In genomic region chr1:113875714-113876113, GRCh38 we compare ENCODE assay signal across 14 cellular contexts. TPM values are rescaled to one million over a fixed set of nuclear protein-coding genes. Genes with fewer than 3 reads are reported as not detected.
DNase-seq lines count a peak whose midpoint lies in the region; ATAC-seq and TF ChIP-seq lines count a peak whose summit lies in the region.
"Had no signal": no experiment of that assay in that cellular context is flagged by ENCODE, and none has a peak within 500 bp of the region (broad histone marks: within the 10 kb centered on the region; RNA-seq: fewer than 3 reads in every experiment).

No MANE protein-coding gene starts in this region.

- H3K36me3 ChIP-seq in smooth muscle cell (ENCODE audit: low read depth): no peaks in the 10 kb centered on the region
- no peaks in the 10 kb centered on the region for H3K36me3 ChIP-seq in neural progenitor cell

- 93% methylated on average over 2 of the region's 2 CpGs for WGBS in smooth muscle cell (ENCODE audit: low lambda C conversion rate)

- H3K9me3 Mint-ChIP-seq in activated CD8-positive, alpha-beta memory T cell treated with anti-CD3 and anti-CD28 coated beads, Interleukin-2, amount 10 ng/mL, durations not matched to agents 7 days and 5 days (ENCODE audit: low read depth): no peaks in the 10 kb centered on the region
- H3K9me3 Mint-ChIP-seq in activated T-helper 17 cell treated with anti-CD3 and anti-CD28 coated beads, Interleukin-2, amount 50 U/mL, for 72 hours: no peaks in the 10 kb centered on the region
- no peaks in the 10 kb centered on the region for H3K9me3 Mint-ChIP-seq in stimulated activated naive CD8-positive, alpha-beta T cell treated with anti-CD3 and anti-CD28 coated beads, Interleukin-15, amount 100 ng/mL, for 72 hours
- H3K9me3 Mint-ChIP-seq in neural progenitor cell: no peaks in the 10 kb centered on the region

- no peak for DNase-seq in activated CD8-positive, alpha-beta memory T cell treated with anti-CD3 and anti-CD28 coated beads, Interleukin-2, amount 10 ng/mL, durations not matched to agents 7 days and 5 days
- DNase-seq in activated CD8-positive, alpha-beta memory T cell treated with anti-CD3 and anti-CD28 coated beads for 24 hours: no peak
- DNase-seq in stimulated activated naive CD8-positive, alpha-beta T cell treated with anti-CD3 and anti-CD28 coated beads, Interleukin-15, amount 100 ng/mL, for 72 hours: no peak
- DNase-seq in foreskin keratinocyte (no peak), smooth muscle cell (lab: John Stamatoyannopoulos, UW; ENCODE audit: unreplicated experiment) (no peak), neural progenitor cell (ENCODE audit: low spot score) (no peak)
- DNase-seq: activated CD8-positive, alpha-beta memory T cell treated with anti-CD3 and anti-CD28 coated beads, Interleukin-2, amount 50 U/mL, for 48 hours; mesenchymal stem cell; NCI-H2081; psoas muscle; stimulated activated CD4-positive, alpha-beta T cell treated with anti-CD3 and anti-CD28 coated beads, Interleukin-4, amount 100 ng/mL, for 24 hours had no signal

- no peak overlapping the region for H3K4me3 ChIP-seq in smooth muscle cell
- no peak overlapping the region for H3K4me3 ChIP-seq in neural progenitor cell
- H3K4me3 ChIP-seq: hepatocyte, psoas muscle had no signal

- H4K20me1 ChIP-seq in smooth muscle cell (ENCODE audit: low read depth) (no peaks in the 10 kb centered on the region), neural progenitor cell (ENCODE audit: low read depth) (no peaks in the 10 kb centered on the region)

- H3K27ac Mint-ChIP-seq in activated CD8-positive, alpha-beta memory T cell treated with anti-CD3 and anti-CD28 coated beads, Interleukin-2, amount 10 ng/mL, durations not matched to agents 7 days and 5 days: peak overlapping the region; percentile 87
- peak overlapping the region; percentile 90 for H3K27ac Mint-ChIP-seq in activated T-helper 17 cell treated with anti-CD3 and anti-CD28 coated beads, Interleukin-2, amount 50 U/mL, for 72 hours
- no peak overlapping the region for H3K27ac Mint-ChIP-seq in stimulated activated naive CD8-positive, alpha-beta T cell treated with anti-CD3 and anti-CD28 coated beads, Interleukin-15, amount 100 ng/mL, for 72 hours
- H3K27ac Mint-ChIP-seq in neural progenitor cell: no peak overlapping the region

- H3K79me2 ChIP-seq in smooth muscle cell (ENCODE audit: low read depth) (no peaks in the 10 kb centered on the region), neural progenitor cell (ENCODE audit: low read depth) (no peaks in the 10 kb centered on the region)
- H3K79me2 ChIP-seq: hepatocyte had no signal

- no peaks in the 10 kb centered on the region for H3K27me3 Mint-ChIP-seq in activated CD8-positive, alpha-beta memory T cell treated with anti-CD3 and anti-CD28 coated beads, Interleukin-2, amount 10 ng/mL, durations not matched to agents 7 days and 5 days
- no peaks in the 10 kb centered on the region for H3K27me3 Mint-ChIP-seq in activated T-helper 17 cell treated with anti-CD3 and anti-CD28 coated beads, Interleukin-2, amount 50 U/mL, for 72 hours
- no peaks in the 10 kb centered on the region for H3K27me3 Mint-ChIP-seq in stimulated activated naive CD8-positive, alpha-beta T cell treated with anti-CD3 and anti-CD28 coated beads, Interleukin-15, amount 100 ng/mL, for 72 hours
- no peaks in the 10 kb centered on the region for H3K27me3 Mint-ChIP-seq in neural progenitor cell (ENCODE audit: insufficient read depth, low read depth)

- H3F3A ChIP-seq in smooth muscle cell (ENCODE audit: low read depth) (no peaks in the 10 kb centered on the region), neural progenitor cell (ENCODE audit: low read depth) (peaks cover 4% of the 10 kb centered on the region)

- H3K9me3 ChIP-seq in smooth muscle cell (replicated peaks; ENCODE audit: low read depth) (no peaks in the 10 kb centered on the region), neural progenitor cell (ENCODE audit: low read depth) (no peaks in the 10 kb centered on the region)
- H3K9me3 ChIP-seq: psoas muscle had no signal

- H3K9ac ChIP-seq in smooth muscle cell (ENCODE audit: low read depth) (no peak overlapping the region), neural progenitor cell (no peak overlapping the region)

- no peak overlapping the region for H3K4me3 Mint-ChIP-seq in activated CD8-positive, alpha-beta memory T cell treated with anti-CD3 and anti-CD28 coated beads, Interleukin-2, amount 10 ng/mL, durations not matched to agents 7 days and 5 days
- H3K4me3 Mint-ChIP-seq in activated T-helper 17 cell treated with anti-CD3 and anti-CD28 coated beads, Interleukin-2, amount 50 U/mL, for 72 hours: peak overlapping the region; percentile 71
- H3K4me3 Mint-ChIP-seq in stimulated activated naive CD8-positive, alpha-beta T cell treated with anti-CD3 and anti-CD28 coated beads, Interleukin-15, amount 100 ng/mL, for 72 hours: peak overlapping the region; percentile 13 to 14
- no peak overlapping the region for H3K4me3 Mint-ChIP-seq in neural progenitor cell

- peaks cover 4% of the 10 kb centered on the region for H3K4me1 ChIP-seq in foreskin keratinocyte
- H3K4me1 ChIP-seq in smooth muscle cell (ENCODE audit: low read depth): no peaks in the 10 kb centered on the region
- peaks cover 4% of the 10 kb centered on the region for H3K4me1 ChIP-seq in neural progenitor cell
- H3K4me1 ChIP-seq: psoas muscle had no signal

- H3K27ac ChIP-seq in foreskin keratinocyte (no peak overlapping the region), smooth muscle cell (ENCODE audit: low read depth) (no peak overlapping the region), neural progenitor cell (no peak overlapping the region)
- H3K27ac ChIP-seq: hepatocyte, psoas muscle had no signal

- H2AFZ ChIP-seq in smooth muscle cell (ENCODE audit: low read depth) (no peak overlapping the region), neural progenitor cell (replicated peaks) (no peak overlapping the region)
- H2AFZ ChIP-seq: hepatocyte had no signal

- TF ChIP-seq CTCF in foreskin keratinocyte (conservative IDR thresholded peaks at IDR 0.05): no peak
- TF ChIP-seq CTCF in smooth muscle cell (IDR thresholded peaks at IDR 0.05; ENCODE audit: borderline replicate concordance, insufficient read depth, poor library complexity, severe bottlenecking): no peak
- no peak for TF ChIP-seq CTCF in neural progenitor cell (IDR thresholded peaks at IDR 0.05)

- H3K27me3 ChIP-seq in foreskin keratinocyte: no peaks in the 10 kb centered on the region
- H3K27me3 ChIP-seq in smooth muscle cell (ENCODE audit: low read depth): no peaks in the 10 kb centered on the region
- H3K27me3 ChIP-seq in neural progenitor cell: no peaks in the 10 kb centered on the region
- H3K27me3 ChIP-seq: hepatocyte had no signal

- CTCF ChIA-PET in activated CD8-positive, alpha-beta memory T cell treated with anti-CD3 and anti-CD28 coated beads, Interleukin-2, amount 10 ng/mL, durations not matched to agents 7 days and 5 days (lab: Charles Lee): interaction anchor here (0.9 to 3.4 kb wide), 6 partner anchors 10 to 54 kb away, joined by 3 to 17 read pairs (median 5); partner anchors contain the start of genes AP4B1 and HIPK1

- H3K36me3 Mint-ChIP-seq in activated CD8-positive, alpha-beta memory T cell treated with anti-CD3 and anti-CD28 coated beads, Interleukin-2, amount 10 ng/mL, durations not matched to agents 7 days and 5 days: peaks cover 15% of the 10 kb centered on the region
- H3K36me3 Mint-ChIP-seq in activated T-helper 17 cell treated with anti-CD3 and anti-CD28 coated beads, Interleukin-2, amount 50 U/mL, for 72 hours (ENCODE audit: low read depth): peaks cover 9% of the 10 kb centered on the region
- no peaks in the 10 kb centered on the region for H3K36me3 Mint-ChIP-seq in neural progenitor cell

- ATAC-seq in activated CD8-positive, alpha-beta memory T cell treated with anti-CD3 and anti-CD28 coated beads, Interleukin-2, amount 10 ng/mL, durations not matched to agents 7 days and 5 days: no peak
- ATAC-seq in HG02678 (IDR thresholded peaks at IDR 0.05; ENCODE audit: unreplicated experiment) (peak; percentile 39), foreskin keratinocyte (no peak)
- no peak for ATAC-seq in activated T-helper 17 cell treated with anti-CD3 and anti-CD28 coated beads, Interleukin-2, amount 50 U/mL, for 72 hours (replicated peaks)
- ATAC-seq in stimulated activated naive CD8-positive, alpha-beta T cell treated with anti-CD3 and anti-CD28 coated beads, Interleukin-15, amount 100 ng/mL, for 72 hours: no peak
- ATAC-seq: psoas muscle had no signal

- no peak overlapping the region for H3K4me2 ChIP-seq in smooth muscle cell
- no peak overlapping the region for H3K4me2 ChIP-seq in neural progenitor cell
- H3K4me2 ChIP-seq: hepatocyte had no signal

- H3K4me1 Mint-ChIP-seq in activated CD8-positive, alpha-beta memory T cell treated with anti-CD3 and anti-CD28 coated beads, Interleukin-2, amount 10 ng/mL, durations not matched to agents 7 days and 5 days: peaks cover 74% of the 10 kb centered on the region
- peaks cover 19% of the 10 kb centered on the region for H3K4me1 Mint-ChIP-seq in activated T-helper 17 cell treated with anti-CD3 and anti-CD28 coated beads, Interleukin-2, amount 50 U/mL, for 72 hours
- H3K4me1 Mint-ChIP-seq in stimulated activated naive CD8-positive, alpha-beta T cell treated with anti-CD3 and anti-CD28 coated beads, Interleukin-15, amount 100 ng/mL, for 72 hours: peaks cover 51% of the 10 kb centered on the region
- no peaks in the 10 kb centered on the region for H3K4me1 Mint-ChIP-seq in neural progenitor cell

RNA-seq across cellular contexts. Expression of gene PTPN22, which starts 4.2 kb away (rescaled TPM):
- 100 to 1,000 TPM; 112 to 133 TPM for total RNA-seq in activated CD8-positive, alpha-beta memory T cell treated with anti-CD3 and anti-CD28 coated beads, Interleukin-2, amount 10 ng/mL, durations not matched to agents 7 days and 5 days
- total RNA-seq in activated T-helper 17 cell treated with anti-CD3 and anti-CD28 coated beads, Interleukin-2, amount 50 U/mL, for 72 hours: 10 to 100 TPM; 55.9 to 70.1 TPM
- 0.17 and 0.28 TPM in 2 replicates for total RNA-seq in foreskin keratinocyte
- 0.03 and 0.17 TPM in 2 replicates for polyA plus RNA-seq in foreskin keratinocyte
- not detected in 2 replicates for total RNA-seq in smooth muscle cell
- not detected in 2 replicates for polyA plus RNA-seq in smooth muscle cell
- total RNA-seq in neural progenitor cell (ENCODE audit: low replicate concordance): not detected in 2 replicates

RNA-seq across cellular contexts. Expression of gene BCL2L15, which starts 11.7 kb away (rescaled TPM):
- total RNA-seq in activated CD8-positive, alpha-beta memory T cell treated with anti-CD3 and anti-CD28 coated beads, Interleukin-2, amount 10 ng/mL, durations not matched to agents 7 days and 5 days: 1 to 10 TPM; 1.2 to 2.1 TPM
- 1 to 10 TPM in 1 of 2 donors, under 1 TPM in 1; 0.99 to 4.4 TPM for total RNA-seq in activated T-helper 17 cell treated with anti-CD3 and anti-CD28 coated beads, Interleukin-2, amount 50 U/mL, for 72 hours
- 0.03 and 0.07 TPM in 2 replicates for total RNA-seq in foreskin keratinocyte
- 0.10 and 0.12 TPM in 2 replicates for polyA plus RNA-seq in foreskin keratinocyte
- 0.13 TPM in 1 of 2 replicates, not detected in the other for total RNA-seq in smooth muscle cell
- polyA plus RNA-seq in smooth muscle cell: not detected in 2 replicates
- 0.04 and 0.31 TPM in 2 replicates for total RNA-seq in neural progenitor cell (ENCODE audit: low replicate concordance)

RNA-seq across cellular contexts. Expression of gene AP4B1, which starts 28.9 kb away (rescaled TPM):
- total RNA-seq in activated CD8-positive, alpha-beta memory T cell treated with anti-CD3 and anti-CD28 coated beads, Interleukin-2, amount 10 ng/mL, durations not matched to agents 7 days and 5 days: 10 to 100 TPM; 57.3 to 61.8 TPM
- total RNA-seq in activated T-helper 17 cell treated with anti-CD3 and anti-CD28 coated beads, Interleukin-2, amount 50 U/mL, for 72 hours: 10 to 100 TPM; 46.5 to 61.7 TPM
- 13.7 and 14.7 TPM in 2 replicates for total RNA-seq in foreskin keratinocyte
- 8.7 and 10.1 TPM in 2 replicates for polyA plus RNA-seq in foreskin keratinocyte
- total RNA-seq in smooth muscle cell: 9.4 and 17.3 TPM in 2 replicates
- polyA plus RNA-seq in smooth muscle cell: 8.5 and 11.6 TPM in 2 replicates
- 13.1 and 27.7 TPM in 2 replicates for total RNA-seq in neural progenitor cell (ENCODE audit: low replicate concordance)

RNA-seq across cellular contexts. Expression of gene DCLRE1B, which starts 29.4 kb away (rescaled TPM):
- total RNA-seq in activated CD8-positive, alpha-beta memory T cell treated with anti-CD3 and anti-CD28 coated beads, Interleukin-2, amount 10 ng/mL, durations not matched to agents 7 days and 5 days: 10 to 100 TPM; 19.5 to 21.1 TPM
- total RNA-seq in activated T-helper 17 cell treated with anti-CD3 and anti-CD28 coated beads, Interleukin-2, amount 50 U/mL, for 72 hours: 10 to 100 TPM; 16.1 to 21.4 TPM
- total RNA-seq in foreskin keratinocyte (15.8 and 17.3 TPM in 2 replicates), smooth muscle cell (5.6 and 11.0 TPM in 2 replicates), neural progenitor cell (ENCODE audit: low replicate concordance) (8.0 and 11.9 TPM in 2 replicates)
- polyA plus RNA-seq in foreskin keratinocyte (7.0 and 9.5 TPM in 2 replicates), smooth muscle cell (5.9 and 6.6 TPM in 2 replicates)

RNA-seq across cellular contexts. Expression of gene HIPK1, which starts 53.4 kb away (rescaled TPM):
- total RNA-seq in activated CD8-positive, alpha-beta memory T cell treated with anti-CD3 and anti-CD28 coated beads, Interleukin-2, amount 10 ng/mL, durations not matched to agents 7 days and 5 days: 10 to 100 TPM; 90.4 to 97.9 TPM
- 10 to 100 TPM; 44.4 to 71.0 TPM for total RNA-seq in activated T-helper 17 cell treated with anti-CD3 and anti-CD28 coated beads, Interleukin-2, amount 50 U/mL, for 72 hours
- total RNA-seq in foreskin keratinocyte (25.7 and 27.0 TPM in 2 replicates), smooth muscle cell (34.2 TPM in 2 replicates), neural progenitor cell (ENCODE audit: low replicate concordance) (37.1 and 41.3 TPM in 2 replicates)
- polyA plus RNA-seq in foreskin keratinocyte (4.7 and 6.1 TPM in 2 replicates), smooth muscle cell (11.4 and 12.0 TPM in 2 replicates)

Comparison
In these comparisons a context has a peak if more than half of its experiments do, and no peak if none do; other contexts are left out.
1. H3K27ac Mint-ChIP-seq: peak in activated CD8-positive, alpha-beta memory T cell treated with anti-CD3 and anti-CD28 coated beads, Interleukin-2, amount 10 ng/mL, durations not matched to agents 7 days and 5 days (single experiment) and activated T-helper 17 cell treated with anti-CD3 and anti-CD28 coated beads, Interleukin-2, amount 50 U/mL, for 72 hours (single experiment); none in stimulated activated naive CD8-positive, alpha-beta T cell treated with anti-CD3 and anti-CD28 coated beads, Interleukin-15, amount 100 ng/mL, for 72 hours (0 of 2) and neural progenitor cell (single experiment).
2. H3K4me3 Mint-ChIP-seq: peak in activated T-helper 17 cell treated with anti-CD3 and anti-CD28 coated beads, Interleukin-2, amount 50 U/mL, for 72 hours (single experiment) and stimulated activated naive CD8-positive, alpha-beta T cell treated with anti-CD3 and anti-CD28 coated beads, Interleukin-15, amount 100 ng/mL, for 72 hours (2 of 2); none in activated CD8-positive, alpha-beta memory T cell treated with anti-CD3 and anti-CD28 coated beads, Interleukin-2, amount 10 ng/mL, durations not matched to agents 7 days and 5 days (single experiment) and neural progenitor cell (single experiment).
3. RNA of gene PTPN22, which starts 4.2 kb away (total RNA-seq): 112 to 133 TPM in activated CD8-positive, alpha-beta memory T cell treated with anti-CD3 and anti-CD28 coated beads, Interleukin-2, amount 10 ng/mL, durations not matched to agents 7 days and 5 days and 55.9 to 70.1 TPM in activated T-helper 17 cell treated with anti-CD3 and anti-CD28 coated beads, Interleukin-2, amount 50 U/mL, for 72 hours; 0.17 to 0.28 TPM in foreskin keratinocyte, not detected in smooth muscle cell and not detected in neural progenitor cell; every median in the first group is over 10 times any median in the second.